1 cellular context compared by ENCODE assay signal in genomic region chr22:24414523-24414922, GRCh38.
TF ChIP-seq lines count a peak whose summit lies in the region.

No MANE protein-coding gene starts in this region.

TF ChIP-seq in GM12878, 131 proteins besides CTCF, POLR2A, EP300 and RAD21 (continued from another document):
- TF ChIP-seq CUX1 (IDR thresholded peaks at IDR 0.05; ENCODE audit: insufficient replicate concordance, low read depth, low read length) = no peak
